13 cellular contexts compared by ENCODE assay signal in the genomic region with DNA sequence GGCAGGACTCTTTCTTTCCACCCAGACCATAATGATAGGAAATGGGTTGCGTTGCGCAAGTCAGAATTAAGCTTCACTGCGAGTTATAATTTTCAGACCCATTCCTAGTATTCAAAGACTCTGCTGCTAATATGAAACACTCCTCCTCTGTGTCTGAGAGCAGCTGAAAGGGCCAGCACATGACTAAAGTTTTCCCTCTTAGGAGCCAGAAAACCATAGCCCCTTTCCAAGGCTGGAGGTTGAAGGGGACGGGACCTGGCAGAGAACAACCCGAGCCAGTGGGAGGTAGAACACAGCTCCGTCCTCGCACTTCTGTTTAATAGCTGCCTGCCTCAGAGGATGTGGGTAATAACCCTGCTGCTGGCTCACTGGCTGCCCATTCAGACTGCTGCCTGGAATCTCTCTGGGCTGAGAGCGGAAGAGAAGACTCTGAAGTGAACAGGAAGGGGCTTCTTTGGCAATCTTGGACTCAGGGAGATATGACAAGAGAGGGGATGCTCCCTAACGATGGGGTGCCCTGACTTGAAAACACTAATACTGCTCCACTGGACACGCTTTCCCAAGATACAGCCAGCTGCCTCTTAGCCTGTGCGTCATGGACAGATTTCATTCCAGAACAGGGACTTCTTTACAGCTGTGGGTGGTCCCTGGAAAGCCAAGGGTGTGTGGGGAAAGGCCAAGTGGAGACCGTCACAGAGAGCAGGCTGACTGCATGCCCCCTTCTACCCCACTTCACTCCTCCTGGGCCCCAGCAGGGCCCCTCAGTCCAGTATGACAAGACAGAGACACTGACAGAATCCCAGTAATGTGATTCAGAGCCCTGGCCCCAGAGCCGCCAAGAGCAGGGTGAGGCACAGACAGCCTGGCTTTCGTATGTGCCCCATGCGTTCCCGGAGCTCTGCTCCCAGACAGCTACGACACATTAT.
DNase-seq lines count a peak whose midpoint lies in the region; ATAC-seq and TF ChIP-seq lines count a peak whose summit lies in the region.
"Had no signal": no experiment of that assay in that cellular context is flagged by ENCODE, and none has a peak within 500 bp of the region (broad histone marks: within the 10 kb centered on the region; RNA-seq: fewer than 3 reads in every experiment).

No MANE protein-coding gene starts in this region.

- DNase-seq in NCI-H2227 (lab: John Stamatoyannopoulos, UW; ENCODE audit: unreplicated experiment): peak; percentile 27
- no peak for DNase-seq in NCI-H2227 treated with DMSO at 0.1 percent for 48 hours (lab: John Stamatoyannopoulos, UW)
- DNase-seq in Right ventricle myocardium inferior (ENCODE audit: missing footprints): no peak
- peak in 4 of 5 donors; percentile 43 to 65 (median 54) for DNase-seq in ovary
- DNase-seq in vagina (ENCODE audit: extremely low spot score in 2 of 2): no peak
- no peak for DNase-seq in NCI-H146 (lab: John Stamatoyannopoulos, UW)
- no peak for DNase-seq in NCI-H748 (lab: John Stamatoyannopoulos, UW; ENCODE audit: unreplicated experiment)
- no peak for DNase-seq in NCI-H82 treated with DMSO at 0.1 percent for 48 hours (lab: John Stamatoyannopoulos, UW; ENCODE audit: unreplicated experiment)
- DNase-seq: activated CD4-positive, alpha-beta T cell treated with anti-CD3 and anti-CD28 coated beads for 1 hour; colonic mucosa; DMS153; mesendoderm had no signal

- no peak for TF ChIP-seq EP300 in ovary (IDR thresholded peaks at IDR 0.05)

- TF ChIP-seq POLR2A in ovary (IDR thresholded peaks at IDR 0.05) (no peak), vagina (IDR thresholded peaks at IDR 0.05) (no peak)

- H3K9me3 ChIP-seq in ovary (no peaks in the 10 kb centered on the region), vagina (no peaks in the 10 kb centered on the region)
- H3K9me3 ChIP-seq: colonic mucosa had no signal

- ATAC-seq in Right ventricle myocardium inferior: peak; percentile 78
- ATAC-seq: activated T-helper 17 cell treated with anti-CD3 and anti-CD28 coated beads, Interleukin-2, amount 50 U/mL, for 72 hours had no signal

- 54 to 70% (median 64%) methylated on average over 17 of the region's 17 CpGs for WGBS in ovary, 3 donors

- intact Hi-C loops in Right ventricle myocardium inferior (cut with DNase I): no loop called here
- intact Hi-C loops in ovary (cut with DNase I): no loop called here
- intact Hi-C loops in vagina (cut with DNase I): no loop called here

- TF ChIP-seq CTCF in ovary (IDR thresholded peaks at IDR 0.05) (no peak), vagina (IDR thresholded peaks at IDR 0.05) (no peak)

- H3K27me3 ChIP-seq in ovary: no peaks in the 10 kb centered on the region
- H3K27me3 ChIP-seq in vagina: no peaks in the 10 kb centered on the region
- H3K27me3 ChIP-seq: colonic mucosa had no signal

- H3K27ac ChIP-seq in ovary: no peak overlapping the region
- peak overlapping the region; percentile 8 for H3K27ac ChIP-seq in vagina
- H3K27ac ChIP-seq: colonic mucosa had no signal

- H3K4me1 ChIP-seq in ovary (ENCODE audit: insufficient read depth) (peaks cover 12% of the 10 kb centered on the region), vagina (peaks cover 17% of the 10 kb centered on the region)
- H3K4me1 ChIP-seq: colonic mucosa had no signal

- H3K36me3 ChIP-seq in ovary (no peaks in the 10 kb centered on the region), vagina (no peaks in the 10 kb centered on the region)
- H3K36me3 ChIP-seq: colonic mucosa had no signal

- H3K4me3 ChIP-seq in ovary (no peak overlapping the region), vagina (peak overlapping the region in 1 of 2 donors; percentile 7)
- H3K4me3 ChIP-seq: colonic mucosa had no signal

Comparison
In these comparisons a context has a peak if more than half of its experiments do, and no peak if none do; other contexts are left out.
1. DNase-seq: peak in NCI-H2227 (single experiment) and ovary (4 of 5); none in NCI-H2227 treated with DMSO at 0.1 percent for 48 hours (single experiment), Right ventricle myocardium inferior (single experiment), vagina (0 of 2), NCI-H146 (single experiment), NCI-H748 (single experiment) and NCI-H82 treated with DMSO at 0.1 percent for 48 hours (single experiment).